ENCODE assay signal across 9 cellular contexts in the genomic region with DNA sequence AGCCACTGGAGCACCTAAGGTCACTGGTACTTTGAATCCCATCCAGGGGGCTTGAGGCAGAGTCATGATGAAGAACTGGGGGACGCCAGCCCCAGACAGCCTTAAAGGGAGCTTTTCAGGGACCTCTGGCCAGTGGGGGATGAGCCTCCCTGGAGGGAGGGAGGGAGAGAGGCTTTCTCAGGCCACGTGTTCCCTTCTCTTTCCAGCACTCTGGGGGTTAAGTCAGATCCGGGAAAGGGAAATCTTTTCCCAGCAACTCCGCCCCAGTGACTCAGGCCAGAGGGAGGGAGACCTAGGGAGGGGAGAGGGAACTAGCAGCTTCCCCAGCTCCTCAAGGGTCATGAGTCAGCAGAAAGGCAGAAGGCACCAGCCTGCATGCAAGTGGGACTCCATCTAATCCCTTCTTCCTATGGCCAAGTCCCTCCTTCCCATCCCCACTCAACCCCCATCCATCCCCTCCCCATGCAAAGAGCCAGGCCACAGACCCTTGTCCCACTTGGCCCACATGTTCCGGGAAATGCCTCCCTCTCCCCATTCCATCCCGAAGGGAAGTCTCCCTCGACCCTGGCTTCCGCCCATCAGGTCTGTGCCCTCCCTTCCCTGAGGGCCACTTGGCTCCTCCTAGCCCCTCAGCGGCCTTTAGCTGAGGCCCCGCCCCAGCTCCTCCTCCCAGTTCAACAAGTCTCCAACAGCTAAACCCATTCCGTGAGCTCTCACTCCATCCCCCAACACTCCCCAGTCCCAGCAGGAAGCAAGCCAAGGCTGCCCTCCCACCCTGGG. TPM values are rescaled to one million over a fixed set of nuclear protein-coding genes. Genes with fewer than 3 reads are reported as not detected.
DNase-seq lines count a peak whose midpoint lies in the region; ATAC-seq, FAIRE-seq and TF ChIP-seq lines count a peak whose summit lies in the region.
"Had no signal": no experiment of that assay in that cellular context is flagged by ENCODE, and none has a peak within 500 bp of the region (broad histone marks: within the 10 kb centered on the region; RNA-seq: fewer than 3 reads in every experiment).

No MANE protein-coding gene starts in this region.

- H3K4me3 ChIP-seq in BE2C (ENCODE audit: low read depth, low read length) (peak overlapping the region; percentile 46), lung (peak overlapping the region; percentile 20)

- H3K27ac ChIP-seq in lung (ENCODE audit: low read depth in 1 of 2, low read length in 1 of 2), result peak overlapping the region; percentile 91 to 99

- no peaks in the 10 kb centered on the region for H3K36me3 ChIP-seq in BE2C
- peaks cover 15 to 25% of the 10 kb centered on the region in 2 donors for H3K36me3 ChIP-seq in lung (ENCODE audit: control insufficient read depth in 2 of 2, insufficient read depth in 2 of 2, low read length in 2 of 2)

- FAIRE-seq in endometrium (lab: Jason Lieb, UNC), result peak; percentile 26

- H3K4me3 Mint-ChIP-seq in activated CD8-positive, alpha-beta T cell treated with anti-CD3 and anti-CD28 coated beads for 36 hours, result no peak overlapping the region

- peak; percentile 93 for DNase-seq in BE2C
- peak; percentile 89 for DNase-seq in NCI-H510A (lab: John Stamatoyannopoulos, UW)
- peak; percentile 83 for DNase-seq in activated CD8-positive, alpha-beta T cell treated with anti-CD3 and anti-CD28 coated beads for 36 hours
- DNase-seq in lung (ENCODE audit: low spot score), result peak; percentile 97
- peak; percentile 34 to 43 for DNase-seq in stimulated activated CD8-positive, alpha-beta memory T cell treated with anti-CD3 and anti-CD28 coated beads, Interleukin-15, amount 100 ng/mL, for 4 hours (ENCODE audit: low read depth in 2 of 2)

- H3K4me1 Mint-ChIP-seq in activated CD8-positive, alpha-beta T cell treated with anti-CD3 and anti-CD28 coated beads for 36 hours (ENCODE audit: low read depth), result peaks cover 47% of the 10 kb centered on the region

- no peak overlapping the region for H3K27ac Mint-ChIP-seq in activated CD8-positive, alpha-beta T cell treated with anti-CD3 and anti-CD28 coated beads for 36 hours

- peaks cover 44% of the 10 kb centered on the region for H3K36me3 Mint-ChIP-seq in activated CD8-positive, alpha-beta T cell treated with anti-CD3 and anti-CD28 coated beads for 36 hours (ENCODE audit: low read depth)
- H3K36me3 Mint-ChIP-seq: IgD-negative memory B cell had no signal

- no peaks in the 10 kb centered on the region for H3K9me3 ChIP-seq in BE2C
- no peaks in the 10 kb centered on the region for H3K9me3 ChIP-seq in lung (ENCODE audit: control insufficient read depth in 2 of 2, insufficient read depth in 1 of 2, low read length in 1 of 2)

- CTCF ChIA-PET in activated CD8-positive, alpha-beta T cell treated with anti-CD3 and anti-CD28 coated beads for 36 hours (lab: Charles Lee), result interaction anchor here (0.6 to 5.9 kb wide), 14 partner anchors 9 to 221 kb away, joined by 3 to 45 read pairs (median 6); no protein-coding TSS in a partner anchor

- WGBS in lung, 2 donors, result 0 to 1% methylated on average over 11 of the region's 11 CpGs

- intact Hi-C loops in activated CD8-positive, alpha-beta T cell treated with anti-CD3 and anti-CD28 coated beads for 36 hours (cut with micrococcal nuclease), result loop anchor here (10.0 kb wide), 3 partner anchors 89 to 199 kb away; a partner anchor contains a TSS

- H3K4me1 ChIP-seq in BE2C (peaks cover 26% of the 10 kb centered on the region), lung (ENCODE audit: control insufficient read depth in 2 of 2, insufficient read depth in 2 of 2, low read length in 2 of 2) (peaks cover 25 to 38% of the 10 kb centered on the region in 2 donors)

- ATAC-seq in GM21723 (IDR thresholded peaks at IDR 0.05; ENCODE audit: unreplicated experiment), result peak; percentile 14
- peak; percentile 54 for ATAC-seq in activated CD8-positive, alpha-beta T cell treated with anti-CD3 and anti-CD28 coated beads for 36 hours
- ATAC-seq in lung (ENCODE audit: insufficient read depth, low FRiP score), result peak; percentile 73
- ATAC-seq in GM18519 (IDR thresholded peaks at IDR 0.05; ENCODE audit: low FRiP score, unreplicated experiment), result no peak

- POLR2A ChIA-PET in activated CD8-positive, alpha-beta T cell treated with anti-CD3 and anti-CD28 coated beads for 36 hours (lab: Charles Lee), result interaction anchor here (1.0 to 3.0 kb wide), 13 partner anchors 8 to 198 kb away, joined by 3 to 16 read pairs (median 5); a partner anchor contains a TSS

- no peaks in the 10 kb centered on the region for H3K27me3 Mint-ChIP-seq in activated CD8-positive, alpha-beta T cell treated with anti-CD3 and anti-CD28 coated beads for 36 hours

- H3K27me3 ChIP-seq in BE2C, result no peaks in the 10 kb centered on the region
- no peaks in the 10 kb centered on the region for H3K27me3 ChIP-seq in lung (ENCODE audit: control insufficient read depth, insufficient read depth)

- TF ChIP-seq CTCF in BE2C (IDR thresholded peaks at IDR 0.05; ENCODE audit: low read depth, low read length), result no peak
- TF ChIP-seq CTCF in activated CD8-positive, alpha-beta T cell treated with anti-CD3 and anti-CD28 coated beads for 36 hours (IDR thresholded peaks at IDR 0.05), result no peak
- TF ChIP-seq CTCF in lung (IDR thresholded peaks at IDR 0.05; ENCODE audit: control extremely low read depth, extremely low read depth), result no peak

- H3K9me3 Mint-ChIP-seq in activated CD8-positive, alpha-beta T cell treated with anti-CD3 and anti-CD28 coated beads for 36 hours, result no peaks in the 10 kb centered on the region
- H3K9me3 Mint-ChIP-seq: IgD-negative memory B cell had no signal

RNA-seq across cellular contexts. Expression of a gene that starts 5.6 kb away (rescaled TPM):
- polyA plus RNA-seq in BE2C (2012; ENCODE audit: insufficient read depth, insufficient read length, low read depth), result 15.8 TPM
- total RNA-seq in activated CD8-positive, alpha-beta T cell treated with anti-CD3 and anti-CD28 coated beads for 36 hours, result 10 to 100 TPM; 40.6 TPM
- total RNA-seq in lung, result 100 to 1,000 TPM; 175 to 184 TPM
- 100 to 1,000 TPM in 1 of 2 donors, 10 to 100 TPM in 1; 81.6 to 182 TPM for polyA plus RNA-seq in lung

RNA-seq across cellular contexts. Expression of a gene that starts 25.8 kb away (rescaled TPM):
- 0.23 TPM for polyA plus RNA-seq in BE2C (2012; ENCODE audit: insufficient read depth, insufficient read length, low read depth)
- not detected for total RNA-seq in activated CD8-positive, alpha-beta T cell treated with anti-CD3 and anti-CD28 coated beads for 36 hours
- total RNA-seq in lung, result 1 to 10 TPM; 1.6 to 2.9 TPM
- 1 to 10 TPM in 1 of 2 donors, under 1 TPM in 1; 0.74 to 2.9 TPM for polyA plus RNA-seq in lung
- polyA plus RNA-seq: IgD-negative memory B cell had no signal

RNA-seq across cellular contexts. Expression of a gene that starts 39.1 kb away (rescaled TPM):
- not detected for polyA plus RNA-seq in BE2C (2012; ENCODE audit: insufficient read depth, insufficient read length, low read depth)
- 1 to 10 TPM; 2.3 to 3.8 TPM for total RNA-seq in activated CD8-positive, alpha-beta T cell treated with anti-CD3 and anti-CD28 coated beads for 36 hours
- 100 to 1,000 TPM; 122 to 312 TPM for total RNA-seq in lung
- 100 to 1,000 TPM in 1 of 2 donors, 10 to 100 TPM in 1; 86.6 to 129 TPM for polyA plus RNA-seq in lung
- polyA plus RNA-seq: IgD-negative memory B cell had no signal

RNA-seq across cellular contexts. Expression of a gene that starts 47.7 kb away (rescaled TPM):
- 1.2 TPM for polyA plus RNA-seq in BE2C (2012; ENCODE audit: insufficient read depth, insufficient read length, low read depth)
- 1 to 10 TPM; 1.5 to 1.6 TPM for total RNA-seq in activated CD8-positive, alpha-beta T cell treated with anti-CD3 and anti-CD28 coated beads for 36 hours
- 100 to 1,000 TPM in 1 of 2 donors, 10 to 100 TPM in 1; 52.6 to 134 TPM for total RNA-seq in lung
- 100 to 1,000 TPM; 111 to 134 TPM for polyA plus RNA-seq in lung
- polyA plus RNA-seq: IgD-negative memory B cell had no signal

Comparison
In these comparisons a context has a peak if more than half of its experiments do, and no peak if none do; other contexts are left out.
1. DNase-seq: peak in every context shown above with its lines; median percentile 97 in lung; 93 in BE2C; 89 in NCI-H510A; 83 in activated CD8-positive, alpha-beta T cell treated with anti-CD3 and anti-CD28 coated beads for 36 hours; 38 in stimulated activated CD8-positive, alpha-beta memory T cell treated with anti-CD3 and anti-CD28 coated beads, Interleukin-15, amount 100 ng/mL, for 4 hours.
2. RNA of a gene that starts 5.6 kb away (total RNA-seq): 175 to 184 TPM in lung; 40.6 TPM in activated CD8-positive, alpha-beta T cell treated with anti-CD3 and anti-CD28 coated beads for 36 hours; every median in the first group is over 4 times any median in the second.
3. RNA of a gene that starts 39.1 kb away (total RNA-seq): 122 to 312 TPM in lung; 2.3 to 3.8 TPM in activated CD8-positive, alpha-beta T cell treated with anti-CD3 and anti-CD28 coated beads for 36 hours; every median in the first group is over 10 times any median in the second.